8 cellular contexts compared by ENCODE assay signal in the genomic region with DNA sequence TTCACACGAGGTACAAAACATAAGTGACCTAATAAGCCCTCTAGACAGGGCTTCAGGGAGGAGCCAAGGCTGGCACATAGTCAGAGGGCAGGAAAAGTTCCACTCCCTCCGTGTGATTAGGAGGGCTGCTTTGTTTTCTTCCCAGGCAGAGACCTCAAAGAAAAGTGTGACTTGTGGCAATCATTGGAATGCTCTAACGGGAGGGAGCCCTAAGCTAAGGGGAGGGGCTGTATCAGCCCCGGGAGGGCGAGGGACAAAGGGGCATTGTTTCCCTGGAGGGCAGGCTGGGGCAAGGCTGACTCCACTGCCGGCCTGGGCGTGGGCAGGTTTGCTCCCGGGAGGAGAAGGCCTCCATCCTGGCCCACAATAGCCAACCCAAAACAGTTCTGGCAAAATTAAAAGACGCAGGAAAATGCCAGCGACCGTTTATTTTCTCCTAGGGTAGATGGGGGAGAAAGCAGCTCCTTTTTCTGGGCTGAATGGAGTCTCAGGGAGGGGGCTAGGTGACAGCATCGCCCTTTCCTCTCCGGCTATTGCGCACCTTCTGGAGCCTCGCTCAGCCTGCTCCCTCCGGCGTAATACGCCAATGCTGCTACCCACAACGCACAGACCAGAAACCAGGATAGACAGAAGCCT.
DNase-seq lines count a peak whose midpoint lies in the region; ATAC-seq and TF ChIP-seq lines count a peak whose summit lies in the region.

No MANE protein-coding gene starts in this region.

- WGBS in lung, 2 donors: 43 to 47% methylated on average over 19 of the region's 19 CpGs
- 74% methylated on average over 19 of the region's 19 CpGs for WGBS in thymus

- peaks cover 49% of the 10 kb centered on the region for H3K4me1 Mint-ChIP-seq in activated CD4-positive, alpha-beta T cell treated with anti-CD3 and anti-CD28 coated beads, Interleukin-2, amount 10 ng/mL, durations not matched to agents 24 days and 14 days

- ATAC-seq in lung (ENCODE audit: insufficient read depth, low FRiP score): no peak
- no peak for ATAC-seq in HG03045 (IDR thresholded peaks at IDR 0.05; ENCODE audit: unreplicated experiment)

- H3K9me3 Mint-ChIP-seq in activated CD4-positive, alpha-beta T cell treated with anti-CD3 and anti-CD28 coated beads, Interleukin-2, amount 10 ng/mL, durations not matched to agents 24 days and 14 days: no peaks in the 10 kb centered on the region

- peaks cover 0 to 9% of the 10 kb centered on the region in 2 donors for H3K4me1 ChIP-seq in lung (ENCODE audit: control insufficient read depth in 2 of 2, insufficient read depth in 2 of 2, low read length in 2 of 2)
- peaks cover 14% of the 10 kb centered on the region for H3K4me1 ChIP-seq in thymus (ENCODE audit: control insufficient read depth, insufficient read depth, low read length)

- no peak overlapping the region for H3K4me3 ChIP-seq in lung
- peak overlapping the region; percentile 62 for H3K4me3 ChIP-seq in thymus (ENCODE audit: low read length)

- H3K27me3 ChIP-seq in lung (ENCODE audit: control insufficient read depth, insufficient read depth) (no peaks in the 10 kb centered on the region), thymus (ENCODE audit: control insufficient read depth, insufficient read depth) (peaks cover 3% of the 10 kb centered on the region)

- no peaks in the 10 kb centered on the region for H3K36me3 ChIP-seq in lung (ENCODE audit: control insufficient read depth in 2 of 2, insufficient read depth in 2 of 2, low read length in 2 of 2)
- no peaks in the 10 kb centered on the region for H3K36me3 ChIP-seq in thymus (ENCODE audit: control insufficient read depth, insufficient read depth)

- peak overlapping the region; percentile 91 for H3K27ac Mint-ChIP-seq in activated CD4-positive, alpha-beta T cell treated with anti-CD3 and anti-CD28 coated beads, Interleukin-2, amount 10 ng/mL, durations not matched to agents 24 days and 14 days

- no peaks in the 10 kb centered on the region for H3K36me3 Mint-ChIP-seq in activated CD4-positive, alpha-beta T cell treated with anti-CD3 and anti-CD28 coated beads, Interleukin-2, amount 10 ng/mL, durations not matched to agents 24 days and 14 days (ENCODE audit: low read depth)

- H3K27ac ChIP-seq in cingulate gyrus (ENCODE audit: low read depth, low read length) (peak overlapping the region; percentile 78), lung (ENCODE audit: low read depth in 1 of 2, low read length in 1 of 2) (peak overlapping the region; percentile 49 to 94), thymus (ENCODE audit: low read depth) (no peak overlapping the region)

- no peak for TF ChIP-seq CTCF in lung (IDR thresholded peaks at IDR 0.05; ENCODE audit: control extremely low read depth, extremely low read depth)

- peak overlapping the region; percentile 88 for H3K4me3 Mint-ChIP-seq in activated CD4-positive, alpha-beta T cell treated with anti-CD3 and anti-CD28 coated beads, Interleukin-2, amount 10 ng/mL, durations not matched to agents 24 days and 14 days

- H3K9me3 ChIP-seq in lung (ENCODE audit: control insufficient read depth in 2 of 2, insufficient read depth in 1 of 2, low read length in 1 of 2): no peaks in the 10 kb centered on the region
- H3K9me3 ChIP-seq in thymus (ENCODE audit: control insufficient read depth): no peaks in the 10 kb centered on the region

- no peak for DNase-seq in activated CD4-positive, alpha-beta T cell treated with anti-CD3 and anti-CD28 coated beads, Interleukin-2, amount 10 ng/mL, durations not matched to agents 24 days and 14 days
- DNase-seq in activated CD4-positive, alpha-beta T cell treated with anti-CD3 and anti-CD28 coated beads for 1 hour: no peak
- DNase-seq in lung (ENCODE audit: low spot score) (no peak), NCI-H524 treated with DMSO at 0.1 percent for 48 hours (lab: John Stamatoyannopoulos, UW) (no peak), SIG-M5 (lab: John Stamatoyannopoulos, UW) (no peak)

- H3K27me3 Mint-ChIP-seq in activated CD4-positive, alpha-beta T cell treated with anti-CD3 and anti-CD28 coated beads, Interleukin-2, amount 10 ng/mL, durations not matched to agents 24 days and 14 days: peaks cover 2% of the 10 kb centered on the region

- intact Hi-C loops in activated CD4-positive, alpha-beta T cell treated with anti-CD3 and anti-CD28 coated beads, Interleukin-2, amount 10 ng/mL, durations not matched to agents 24 days and 14 days (cut with micrococcal nuclease): loop anchor here (5.0 to 10.0 kb wide), 2 partner anchors 188 to 455 kb away; no protein-coding TSS in a partner anchor
